27 cellular contexts compared by ENCODE assay signal in the genomic region with DNA sequence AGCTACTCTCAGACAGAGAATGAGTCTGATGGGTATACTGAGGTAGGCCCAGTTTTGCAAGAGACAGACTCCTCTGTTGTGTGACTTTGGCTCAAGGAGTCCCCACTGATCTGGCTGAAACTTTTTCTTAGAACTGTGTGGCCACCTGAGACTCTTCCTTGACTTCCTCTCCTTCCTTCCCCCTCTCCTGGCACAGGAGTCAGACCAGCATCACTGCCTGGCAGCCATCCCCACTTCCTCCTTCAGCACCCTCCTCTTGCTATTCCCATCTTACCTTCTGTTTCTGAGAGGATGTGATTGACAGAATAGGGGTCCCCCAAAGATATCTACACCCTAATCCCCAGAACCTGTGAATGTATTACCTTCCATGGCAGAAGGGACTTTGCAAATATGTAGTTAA.
"Had no signal": no experiment of that assay in that cellular context is flagged by ENCODE, and none has a peak within 500 bp of the region (broad histone marks: within the 10 kb centered on the region; RNA-seq: fewer than 3 reads in every experiment).

No MANE protein-coding gene starts in this region.

- H3K4me3 ChIP-seq: colonic mucosa, coronary artery, dorsolateral prefrontal cortex, esophagus muscularis mucosa, esophagus squamous epithelium, gastrocnemius medialis, gastroesophageal sphincter, heart left ventricle, heart right ventricle had no signal

- H3K9me3 ChIP-seq: colonic mucosa, esophagus squamous epithelium, gastrocnemius medialis had no signal

- H3K27ac ChIP-seq: colonic mucosa, coronary artery, dorsolateral prefrontal cortex, epithelial cell of prostate, esophagus muscularis mucosa, esophagus squamous epithelium, foreskin keratinocyte, gastrocnemius medialis, gastroesophageal sphincter, heart left ventricle, heart right ventricle had no signal

- H3K36me3 ChIP-seq: colonic mucosa, esophagus muscularis mucosa, esophagus squamous epithelium, gastrocnemius medialis, gastroesophageal sphincter, heart left ventricle, heart right ventricle had no signal

- DNase-seq: colonic mucosa; cortex of kidney; dermis blood vessel endothelial cell; dorsolateral prefrontal cortex; effector CD4-positive, alpha-beta T cell; effector CD8-positive, alpha-beta T cell; effector memory CD4-positive, alpha-beta T cell; effector memory CD8-positive, alpha-beta T cell; endodermal cell; erythroblast; esophagus squamous epithelium; foreskin fibroblast; foreskin keratinocyte; foreskin melanocyte; gastrocnemius medialis; glutamatergic neuron; head of caudate nucleus; heart left ventricle; heart right ventricle had no signal

- H3K4me1 ChIP-seq: colonic mucosa, esophagus muscularis mucosa, esophagus squamous epithelium, gastrocnemius medialis, gastroesophageal sphincter had no signal

- FAIRE-seq: colon, endometrium, endothelial cell of umbilical vein, frontal cortex had no signal
